In genomic region chr3:123644358-123644757, GRCh38 we compare ENCODE assay signal across 1 cellular context.
TF ChIP-seq lines count a peak whose summit lies in the region.

No MANE protein-coding gene starts in this region.

TF ChIP-seq in IMR-90, 13 proteins besides CTCF, POLR2A, EP300 and RAD21 (continued from another document):
- TF ChIP-seq ELK1 (IDR thresholded peaks at IDR 0.05; ENCODE audit: borderline replicate concordance, low read depth, low read length) = no peak
- TF ChIP-seq CEBPB (IDR thresholded peaks at IDR 0.05; ENCODE audit: low read depth, low read length) = no peak
